16 cellular contexts compared by ENCODE assay signal in the genomic region with DNA sequence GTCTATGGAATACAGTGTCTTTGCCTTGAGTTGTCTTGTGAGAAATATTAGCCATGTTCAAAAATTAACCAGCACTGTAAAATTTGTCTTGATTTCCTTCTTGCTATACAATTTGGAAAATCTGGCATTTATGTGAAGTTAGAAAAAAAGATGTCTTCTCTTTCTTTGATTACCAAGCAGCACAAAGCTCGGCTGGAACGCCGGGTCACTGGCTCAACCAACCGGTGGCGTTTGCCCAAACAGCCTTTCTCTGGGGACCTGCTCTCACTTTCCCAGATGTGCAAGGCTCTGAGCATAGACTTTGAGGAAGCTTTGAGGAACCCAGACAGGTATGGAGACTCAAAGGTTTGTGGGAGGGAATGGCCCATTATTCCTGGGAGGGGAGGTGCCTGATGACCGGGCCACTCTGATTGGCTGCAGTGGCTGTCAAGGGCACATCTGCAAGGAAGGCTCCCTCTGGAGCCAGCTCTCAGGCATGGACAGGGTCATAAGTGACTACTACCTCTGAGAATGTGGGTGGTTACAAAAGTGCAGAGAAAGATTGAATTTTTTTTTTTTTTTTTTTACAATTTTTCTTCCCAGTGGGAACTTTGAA. TPM values are rescaled to one million over a fixed set of nuclear protein-coding genes. Genes with fewer than 3 reads are reported as not detected.
A peak's percentile ranks its signal among the peaks of the same experiment; 100 is the strongest.
DNase-seq lines count a peak whose midpoint lies in the region; ATAC-seq, FAIRE-seq and TF ChIP-seq lines count a peak whose summit lies in the region.
"Had no signal": no experiment of that assay in that cellular context is flagged by ENCODE, and none has a peak within 500 bp of the region (broad histone marks: within the 10 kb centered on the region; RNA-seq: fewer than 3 reads in every experiment).

No MANE protein-coding gene starts in this region.

- intact Hi-C loops in sigmoid colon (cut with DNase I), result loop anchor here (5.0 kb wide), 1 partner anchor 291 kb away; no protein-coding TSS in a partner anchor
- intact Hi-C loops in uterus (cut with DNase I; ENCODE audit: low total_unique reads), result no loop called here

- in situ Hi-C loops in SK-MEL-5 (cut with HindIII; ENCODE audit: low pct_unique_long_range_greater_than_20kb, low sequenced_read_pairs), result no loop called here

- WGBS in sigmoid colon, 2 donors, result 97% methylated on average over 6 of the region's 6 CpGs

- H3K27me3 ChIP-seq in sigmoid colon, result no peaks in the 10 kb centered on the region
- no peaks in the 10 kb centered on the region for H3K27me3 ChIP-seq in uterus

- ATAC-seq in HG02571 (IDR thresholded peaks at IDR 0.05; ENCODE audit: unreplicated experiment), result no peak
- ATAC-seq: CD8-positive, alpha-beta T cell; heart left ventricle; left ventricle myocardium superior; right cardiac atrium; T-cell had no signal

- TF ChIP-seq CTCF in sigmoid colon (IDR thresholded peaks at IDR 0.05) (no peak), uterus (IDR thresholded peaks at IDR 0.05) (no peak)

- FAIRE-seq in H54 (lab: Jason Lieb, UNC), result no peak

- no peak overlapping the region for H3K27ac ChIP-seq in sigmoid colon
- H3K27ac ChIP-seq in uterus, result no peak overlapping the region
- H3K27ac ChIP-seq: heart left ventricle had no signal

- TF ChIP-seq POLR2A in H54 (IDR thresholded peaks at IDR 0.05; ENCODE audit: low read depth, low read length), result no peak
- no peak for TF ChIP-seq POLR2A in sigmoid colon (IDR thresholded peaks at IDR 0.05)
- TF ChIP-seq POLR2A in uterus (IDR thresholded peaks at IDR 0.05), result no peak

- H3K36me3 ChIP-seq in sigmoid colon, result peaks cover 0 to 2% (median 0%) of the 10 kb centered on the region in 4 donors
- H3K36me3 ChIP-seq in uterus, result no peaks in the 10 kb centered on the region

- TF ChIP-seq EP300 in sigmoid colon (IDR thresholded peaks at IDR 0.05), result no peak

- DNase-seq in H54 (ENCODE audit: insufficient read length, low spot score) (peak; percentile 35), SK-MEL-5 (ENCODE audit: low read depth, low spot score) (peak; percentile 34), fibroblast of peridontal ligament (ENCODE audit: extremely low read depth) (peak; percentile 14), sigmoid colon (peak; percentile 28), NCI-H2107 treated with DMSO at 0.1 percent for 48 hours (lab: John Stamatoyannopoulos, UW; ENCODE audit: unreplicated experiment) (no peak), uterus (no peak)
- no peak for DNase-seq in activated CD4-positive, alpha-beta T cell treated with anti-CD3 and anti-CD28 coated beads for 1 hour
- DNase-seq: activated T-cell treated with anti-CD3 and anti-CD28 coated beads, Interleukin-2, amount 50 U/mL, for 1 hour; CD8-positive, alpha-beta T cell; heart left ventricle; left ventricle myocardium superior; NCI-H2171 treated with DMSO at 0.1 percent for 48 hours; nephron progenitor cell; right cardiac atrium; T-cell had no signal

- no peak overlapping the region for H3K4me3 ChIP-seq in sigmoid colon
- no peak overlapping the region for H3K4me3 ChIP-seq in uterus
- H3K4me3 ChIP-seq: heart left ventricle had no signal

- H3K4me1 ChIP-seq in sigmoid colon, result no peaks in the 10 kb centered on the region
- no peaks in the 10 kb centered on the region for H3K4me1 ChIP-seq in uterus

- H3K9me3 ChIP-seq in sigmoid colon (no peaks in the 10 kb centered on the region), uterus (no peaks in the 10 kb centered on the region)
- H3K9me3 ChIP-seq: heart left ventricle had no signal

RNA-seq across cellular contexts. Expression of gene BTBD16, which starts 5.6 kb away (rescaled TPM):
- total RNA-seq in SK-MEL-5 (2014; rRNA removed; shearing (Covaris generic)), result 0.51 TPM in 1 of 2 replicates, not detected in the other
- 1.6 TPM in 1 of 2 replicates, not detected in the other for polyA plus RNA-seq in SK-MEL-5 (2015; cell fraction: cytosol; rRNA removed)
- not detected in 2 replicates for polyA plus RNA-seq in SK-MEL-5 (2015; cell fraction: nucleus; rRNA removed)
- total RNA-seq in sigmoid colon, result under 1 TPM in 2 of 4 donors, not detected in 2; 0.54 to 0.55 TPM
- polyA plus RNA-seq in sigmoid colon, result under 1 TPM in 1 of 3 donors, not detected in 2; 0.12 TPM
- under 1 TPM in 2 of 4 donors, not detected in 2; 0.14 to 0.46 TPM for total RNA-seq in uterus
- total RNA-seq: CD8-positive, alpha-beta T cell; left ventricle myocardium superior; T-cell had no signal
- polyA plus RNA-seq: heart left ventricle, right cardiac atrium had no signal

Comparison
In these comparisons a context has a peak if more than half of its experiments do, and no peak if none do; other contexts are left out.
1. DNase-seq: peak in H54 (single experiment), SK-MEL-5 (single experiment), fibroblast of peridontal ligament (single experiment) and sigmoid colon (single experiment); none in NCI-H2107 treated with DMSO at 0.1 percent for 48 hours (single experiment), uterus (0 of 2) and activated CD4-positive, alpha-beta T cell treated with anti-CD3 and anti-CD28 coated beads for 1 hour (single experiment).